In the genomic region with DNA sequence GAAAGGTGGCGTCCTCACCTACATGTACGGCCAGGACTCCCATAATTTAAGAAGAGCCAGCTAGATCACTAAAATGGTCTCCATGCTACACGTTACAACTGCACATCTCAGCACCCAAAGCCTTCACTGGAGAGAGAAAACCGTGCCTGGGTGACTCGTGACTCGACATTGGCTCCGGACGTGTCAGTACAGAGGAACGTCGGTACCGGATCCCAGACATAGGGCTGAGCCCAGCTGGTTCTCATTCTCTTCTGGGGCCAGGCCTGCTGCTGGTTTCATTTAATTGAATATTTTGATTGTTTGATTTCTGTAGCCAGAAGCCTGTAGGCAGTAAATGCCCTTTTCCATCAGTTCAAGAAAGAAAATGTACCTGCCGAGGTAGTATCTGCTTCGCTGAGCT, we compare ENCODE assay signal across 9 cellular contexts.
DNase-seq lines count a peak whose midpoint lies in the region; ATAC-seq and TF ChIP-seq lines count a peak whose summit lies in the region.
"Had no signal": no experiment of that assay in that cellular context is flagged by ENCODE, and none has a peak within 500 bp of the region (broad histone marks: within the 10 kb centered on the region; RNA-seq: fewer than 3 reads in every experiment).

No MANE protein-coding gene starts in this region.

- TF ChIP-seq CTCF in RWPE2 (IDR thresholded peaks at IDR 0.05; ENCODE audit: poor library complexity, severe bottlenecking) (no peak), CD14-positive monocyte (IDR thresholded peaks at IDR 0.05) (no peak)

- no peak for DNase-seq in stimulated activated naive CD8-positive, alpha-beta T cell treated with anti-CD3 and anti-CD28 coated beads, Interleukin-15, Interleukin-2, amounts not matched to agents 100 U/mL and 50 U/mL, for 24 hours
- no peak for DNase-seq in RWPE2 (ENCODE audit: low spot score)
- no peak for DNase-seq in left ventricle myocardium superior
- no peak for DNase-seq in activated T-helper 1 cell treated with anti-CD3 and anti-CD28 coated beads, Interleukin-12 subunit alpha, Interleukin-12 subunit beta, Interleukin-2, Interleukin-4 antibody, amounts not matched to agents 30 ng/mL and 10 ng/mL and 1 ng/mL, durations not matched to agents 14 hours and 24 hours and 36 hours (ENCODE audit: low spot score)
- DNase-seq in activated T-helper 2 cell treated with anti-CD3 and anti-CD28 coated beads, Interferon-gamma antibody, Interleukin-2, Interleukin-4, amounts not matched to agents 10 μg/mL and 5 μg/mL and 100 μg/mL, durations not matched to agents 14 hours and 24 hours and 36 hours (ENCODE audit: low spot score), result no peak
- no peak for DNase-seq in CD14-positive monocyte (ENCODE audit: low spot score)

- peak overlapping the region; percentile 1 for H3K27ac Mint-ChIP-seq in stimulated activated naive CD8-positive, alpha-beta T cell treated with anti-CD3 and anti-CD28 coated beads, Interleukin-15, Interleukin-2, amounts not matched to agents 100 ng/mL and 50 ng/mL, for 24 hours
- H3K27ac Mint-ChIP-seq in activated T-helper 1 cell treated with anti-CD3 and anti-CD28 coated beads, Interleukin-12 subunit alpha, Interleukin-12 subunit beta, Interleukin-2, Interleukin-4 antibody, amounts not matched to agents 30 ng/mL and 10 ng/mL and 1 ng/mL, durations not matched to agents 14 hours and 24 hours and 36 hours, result no peak overlapping the region
- no peak overlapping the region for H3K27ac Mint-ChIP-seq in activated T-helper 2 cell treated with anti-CD3 and anti-CD28 coated beads, Interferon-gamma antibody, Interleukin-2, Interleukin-4, amounts not matched to agents 10 μg/mL and 5 μg/mL and 100 μg/mL, durations not matched to agents 14 hours and 24 hours and 36 hours
- H3K27ac Mint-ChIP-seq in CD14-positive monocyte, result peak overlapping the region in 1 of 7 donors; percentile 53
- H3K27ac Mint-ChIP-seq: T-helper 2 cell treated with Interferon-gamma antibody and Interleukin-4, amounts not matched to agents 5 μg/mL and 100 μg/mL, for 36 hours had no signal

- intact Hi-C loops in left ventricle myocardium superior (cut with micrococcal nuclease), result no loop called here
- intact Hi-C loops in activated T-helper 1 cell treated with anti-CD3 and anti-CD28 coated beads, Interleukin-12 subunit alpha, Interleukin-12 subunit beta, Interleukin-2, Interleukin-4 antibody, amounts not matched to agents 30 ng/mL and 10 ng/mL and 1 ng/mL, durations not matched to agents 14 hours and 24 hours and 36 hours (cut with micrococcal nuclease), result loop anchor here (1.0 to 10.0 kb wide), 8 partner anchors 358 to 1644 kb away; partner anchors contain the start of gene DUSP10
- intact Hi-C loops in activated T-helper 2 cell treated with anti-CD3 and anti-CD28 coated beads, Interferon-gamma antibody, Interleukin-2, Interleukin-4, amounts not matched to agents 10 μg/mL and 5 μg/mL and 100 μg/mL, durations not matched to agents 14 hours and 24 hours and 36 hours (cut with micrococcal nuclease), result loop anchor here (1.0 to 10.0 kb wide), 5 partner anchors 358 to 1644 kb away; no protein-coding TSS in a partner anchor
- intact Hi-C loops in CD14-positive monocyte (cut with micrococcal nuclease), result no loop called here

- H3K9me3 Mint-ChIP-seq in stimulated activated naive CD8-positive, alpha-beta T cell treated with anti-CD3 and anti-CD28 coated beads, Interleukin-15, Interleukin-2, amounts not matched to agents 100 ng/mL and 50 ng/mL, for 24 hours, result peaks cover 10% of the 10 kb centered on the region
- H3K9me3 Mint-ChIP-seq in activated T-helper 1 cell treated with anti-CD3 and anti-CD28 coated beads, Interleukin-12 subunit alpha, Interleukin-12 subunit beta, Interleukin-2, Interleukin-4 antibody, amounts not matched to agents 30 ng/mL and 10 ng/mL and 1 ng/mL, durations not matched to agents 14 hours and 24 hours and 36 hours, result peaks cover 15% of the 10 kb centered on the region
- peaks cover 15% of the 10 kb centered on the region for H3K9me3 Mint-ChIP-seq in activated T-helper 2 cell treated with anti-CD3 and anti-CD28 coated beads, Interferon-gamma antibody, Interleukin-2, Interleukin-4, amounts not matched to agents 10 μg/mL and 5 μg/mL and 100 μg/mL, durations not matched to agents 14 hours and 24 hours and 36 hours
- H3K9me3 Mint-ChIP-seq in CD14-positive monocyte, result peaks cover 15 to 24% (median 20%) of the 10 kb centered on the region in 7 donors

- peaks cover 4% of the 10 kb centered on the region for H3K4me1 ChIP-seq in RWPE2 (ENCODE audit: insufficient read depth, poor library complexity, severe bottlenecking)

- no peaks in the 10 kb centered on the region for H3K27me3 Mint-ChIP-seq in stimulated activated naive CD8-positive, alpha-beta T cell treated with anti-CD3 and anti-CD28 coated beads, Interleukin-15, Interleukin-2, amounts not matched to agents 100 ng/mL and 50 ng/mL, for 24 hours
- peaks cover 3% of the 10 kb centered on the region for H3K27me3 Mint-ChIP-seq in activated T-helper 1 cell treated with anti-CD3 and anti-CD28 coated beads, Interleukin-12 subunit alpha, Interleukin-12 subunit beta, Interleukin-2, Interleukin-4 antibody, amounts not matched to agents 30 ng/mL and 10 ng/mL and 1 ng/mL, durations not matched to agents 14 hours and 24 hours and 36 hours (ENCODE audit: insufficient read depth)
- peaks cover 3% of the 10 kb centered on the region for H3K27me3 Mint-ChIP-seq in activated T-helper 2 cell treated with anti-CD3 and anti-CD28 coated beads, Interferon-gamma antibody, Interleukin-2, Interleukin-4, amounts not matched to agents 10 μg/mL and 5 μg/mL and 100 μg/mL, durations not matched to agents 14 hours and 24 hours and 36 hours (ENCODE audit: low read depth)
- peaks cover 0 to 6% (median 4%) of the 10 kb centered on the region in 3 donors for H3K27me3 Mint-ChIP-seq in CD14-positive monocyte (ENCODE audit: low read depth in 3 of 3)

- H3K36me3 Mint-ChIP-seq in stimulated activated naive CD8-positive, alpha-beta T cell treated with anti-CD3 and anti-CD28 coated beads, Interleukin-15, Interleukin-2, amounts not matched to agents 100 ng/mL and 50 ng/mL, for 24 hours (ENCODE audit: low read depth), result peaks cover 7% of the 10 kb centered on the region
- H3K36me3 Mint-ChIP-seq in activated T-helper 1 cell treated with anti-CD3 and anti-CD28 coated beads, Interleukin-12 subunit alpha, Interleukin-12 subunit beta, Interleukin-2, Interleukin-4 antibody, amounts not matched to agents 30 ng/mL and 10 ng/mL and 1 ng/mL, durations not matched to agents 14 hours and 24 hours and 36 hours (ENCODE audit: low read depth), result no peaks in the 10 kb centered on the region
- peaks cover 3% of the 10 kb centered on the region for H3K36me3 Mint-ChIP-seq in activated T-helper 2 cell treated with anti-CD3 and anti-CD28 coated beads, Interferon-gamma antibody, Interleukin-2, Interleukin-4, amounts not matched to agents 10 μg/mL and 5 μg/mL and 100 μg/mL, durations not matched to agents 14 hours and 24 hours and 36 hours (ENCODE audit: low read depth)
- H3K36me3 Mint-ChIP-seq in CD14-positive monocyte, result no peaks in the 10 kb centered on the region

- H3K4me1 Mint-ChIP-seq in stimulated activated naive CD8-positive, alpha-beta T cell treated with anti-CD3 and anti-CD28 coated beads, Interleukin-15, Interleukin-2, amounts not matched to agents 100 ng/mL and 50 ng/mL, for 24 hours (ENCODE audit: low read depth), result peaks cover 12% of the 10 kb centered on the region
- peaks cover 12% of the 10 kb centered on the region for H3K4me1 Mint-ChIP-seq in activated T-helper 1 cell treated with anti-CD3 and anti-CD28 coated beads, Interleukin-12 subunit alpha, Interleukin-12 subunit beta, Interleukin-2, Interleukin-4 antibody, amounts not matched to agents 30 ng/mL and 10 ng/mL and 1 ng/mL, durations not matched to agents 14 hours and 24 hours and 36 hours (ENCODE audit: low read depth)
- H3K4me1 Mint-ChIP-seq in activated T-helper 2 cell treated with anti-CD3 and anti-CD28 coated beads, Interferon-gamma antibody, Interleukin-2, Interleukin-4, amounts not matched to agents 10 μg/mL and 5 μg/mL and 100 μg/mL, durations not matched to agents 14 hours and 24 hours and 36 hours (ENCODE audit: low read depth), result no peaks in the 10 kb centered on the region
- peaks cover 11% of the 10 kb centered on the region for H3K4me1 Mint-ChIP-seq in CD14-positive monocyte

- no peaks in the 10 kb centered on the region for H3K27me3 ChIP-seq in RWPE2 (ENCODE audit: insufficient read depth, poor library complexity, severe bottlenecking)

- H3K36me3 ChIP-seq in RWPE2 (ENCODE audit: low read depth), result no peaks in the 10 kb centered on the region

- no peak overlapping the region for H3K4me3 Mint-ChIP-seq in stimulated activated naive CD8-positive, alpha-beta T cell treated with anti-CD3 and anti-CD28 coated beads, Interleukin-15, Interleukin-2, amounts not matched to agents 100 ng/mL and 50 ng/mL, for 24 hours
- no peak overlapping the region for H3K4me3 Mint-ChIP-seq in activated T-helper 1 cell treated with anti-CD3 and anti-CD28 coated beads, Interleukin-12 subunit alpha, Interleukin-12 subunit beta, Interleukin-2, Interleukin-4 antibody, amounts not matched to agents 30 ng/mL and 10 ng/mL and 1 ng/mL, durations not matched to agents 14 hours and 24 hours and 36 hours
- no peak overlapping the region for H3K4me3 Mint-ChIP-seq in activated T-helper 2 cell treated with anti-CD3 and anti-CD28 coated beads, Interferon-gamma antibody, Interleukin-2, Interleukin-4, amounts not matched to agents 10 μg/mL and 5 μg/mL and 100 μg/mL, durations not matched to agents 14 hours and 24 hours and 36 hours (ENCODE audit: low read depth)
- peak overlapping the region in 1 of 2 donors; percentile 52 for H3K4me3 Mint-ChIP-seq in CD14-positive monocyte
- H3K4me3 Mint-ChIP-seq: T-helper 2 cell treated with Interferon-gamma antibody and Interleukin-4, amounts not matched to agents 5 μg/mL and 100 μg/mL, for 36 hours had no signal

- no peak overlapping the region for H3K4me3 ChIP-seq in RWPE2 (ENCODE audit: severe bottlenecking)

- H3K9me3 ChIP-seq in RWPE2 (ENCODE audit: severe bottlenecking), result no peaks in the 10 kb centered on the region

- ATAC-seq in stimulated activated naive CD8-positive, alpha-beta T cell treated with anti-CD3 and anti-CD28 coated beads, Interleukin-15, Interleukin-2, amounts not matched to agents 100 U/mL and 50 U/mL, for 24 hours, result no peak
- peak; percentile 42; the same call in 2 of the 3 replicates for ATAC-seq in RWPE2 (ENCODE audit: low read depth)
- peak; percentile 77 for ATAC-seq in left ventricle myocardium superior
- no peak for ATAC-seq in HG02623 (IDR thresholded peaks at IDR 0.05; ENCODE audit: unreplicated experiment)

- H3K27ac ChIP-seq in RWPE2 (ENCODE audit: poor library complexity, severe bottlenecking), result no peak overlapping the region

Comparison
In these comparisons a context has a peak if more than half of its experiments do, and no peak if none do; other contexts are left out.
1. ATAC-seq: peak in RWPE2 (single experiment) and left ventricle myocardium superior (single experiment); none in stimulated activated naive CD8-positive, alpha-beta T cell treated with anti-CD3 and anti-CD28 coated beads, Interleukin-15, Interleukin-2, amounts not matched to agents 100 U/mL and 50 U/mL, for 24 hours (single experiment) and HG02623 (single experiment).
2. intact Hi-C loops: an anchor here in activated T-helper 1 cell treated with anti-CD3 and anti-CD28 coated beads, Interleukin-12 subunit alpha, Interleukin-12 subunit beta, Interleukin-2, Interleukin-4 antibody, amounts not matched to agents 30 ng/mL and 10 ng/mL and 1 ng/mL, durations not matched to agents 14 hours and 24 hours and 36 hours (1.0 to 10.0 kb wide) and activated T-helper 2 cell treated with anti-CD3 and anti-CD28 coated beads, Interferon-gamma antibody, Interleukin-2, Interleukin-4, amounts not matched to agents 10 μg/mL and 5 μg/mL and 100 μg/mL, durations not matched to agents 14 hours and 24 hours and 36 hours (1.0 to 10.0 kb wide); none called in left ventricle myocardium superior and CD14-positive monocyte.